Comparison of ENCODE assay signal across 1 cellular context in genomic region chr10:35910234-35910633, GRCh38.
TF ChIP-seq lines count a peak whose summit lies in the region.

No MANE protein-coding gene starts in this region.

TF ChIP-seq in HepG2, 621 proteins besides CTCF, POLR2A, EP300 and RAD21 (continued from another document):
- TF ChIP-seq ARID5B (CRISPR knock-in tag; IDR thresholded peaks at IDR 0.05): no peak
- TF ChIP-seq ZNF75D (CRISPR knock-in tag; IDR thresholded peaks at IDR 0.05; ENCODE audit: borderline replicate concordance): no peak
- no peak for TF ChIP-seq ZFAT (CRISPR knock-in tag; conservative IDR thresholded peaks at IDR 0.05)
- no peak for TF ChIP-seq ARID4A (CRISPR knock-in tag; IDR thresholded peaks at IDR 0.05; ENCODE audit: borderline replicate concordance)
- TF ChIP-seq FOSL1 (CRISPR knock-in tag; IDR thresholded peaks at IDR 0.05; ENCODE audit: borderline replicate concordance): no peak
- TF ChIP-seq RFXAP (CRISPR knock-in tag; IDR thresholded peaks at IDR 0.05; ENCODE audit: borderline replicate concordance): no peak
- no peak for TF ChIP-seq ZBTB14 (CRISPR knock-in tag; IDR thresholded peaks at IDR 0.05)
- no peak for TF ChIP-seq ZNF101 (CRISPR knock-in tag; IDR thresholded peaks at IDR 0.05; ENCODE audit: borderline replicate concordance, low read depth)
- no peak for TF ChIP-seq FOXC1 (CRISPR knock-in tag; IDR thresholded peaks at IDR 0.05; ENCODE audit: borderline replicate concordance)
TF ChIP-seq in HepG2: peak in this region for 0.
